In the genomic region with DNA sequence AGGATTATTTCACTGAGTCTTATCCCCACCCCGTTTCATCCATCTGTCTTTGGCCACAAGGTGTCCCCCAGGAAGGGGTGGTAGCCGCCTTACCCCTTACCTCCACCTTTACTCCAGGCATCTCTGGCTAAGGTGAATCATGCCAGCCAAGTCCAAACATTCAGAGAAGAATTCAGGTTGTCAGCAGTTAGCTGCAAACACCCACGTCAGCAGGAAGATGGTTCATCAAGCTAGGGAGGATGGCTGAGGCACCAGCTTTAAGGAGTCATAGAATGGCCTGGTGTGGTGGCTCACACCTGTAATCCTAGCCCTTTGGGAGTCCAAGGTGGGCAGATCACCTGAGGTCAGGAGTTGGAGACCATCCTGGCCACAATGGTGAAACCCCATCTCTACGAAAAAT, we compare ENCODE assay signal across 29 cellular contexts.
"Had no signal": no experiment of that assay in that cellular context is flagged by ENCODE, and none has a peak within 500 bp of the region (broad histone marks: within the 10 kb centered on the region; RNA-seq: fewer than 3 reads in every experiment).

No MANE protein-coding gene starts in this region.

- H3K79me2 ChIP-seq: parathyroid adenoma had no signal

- H3K27ac ChIP-seq: neutrophil, ovary, parathyroid adenoma, skin epidermis, spleen, suprapubic skin, testis, tibial artery, transverse colon, upper lobe of right lung, vagina had no signal

- ATAC-seq: naive thymus-derived CD8-positive, alpha-beta T cell; natural killer cell treated with Interleukin-12 subunit alpha and Interleukin-12 subunit beta and Interleukin-15 and Interleukin-18, amount 100 ng/mL, for 72 hours; psoas muscle; right cardiac atrium; sciatic nerve; stimulated activated memory B cell treated with anti-CD40 and anti-IgM and Interleukin-4, amounts not matched to agents 10 μg/mL and 1 μg/mL and 100 μg/mL, for 72 hours; stimulated activated naive CD8-positive, alpha-beta T cell treated with anti-CD3 and anti-CD28 coated beads, Interleukin-15, amount 100 ng/mL, for 72 hours; stimulated activated naive CD8-positive, alpha-beta T cell treated with anti-CD3 and anti-CD28 coated beads, Interleukin-15, Interleukin-2, amounts not matched to agents 100 U/mL and 50 U/mL, for 24 hours; upper lobe of right lung had no signal

- H3K36me3 ChIP-seq: neutrophil, ovary, spleen, suprapubic skin, tibial artery, transverse colon, upper lobe of right lung, vagina had no signal

- H3K9me3 ChIP-seq: neutrophil, ovary, psoas muscle, suprapubic skin, testis, tibial artery, upper lobe of right lung, vagina had no signal

- DNase-seq: naive B cell; naive thymus-derived CD8-positive, alpha-beta T cell; nephron progenitor cell; ovary; psoas muscle; right cardiac atrium; spleen; stimulated activated CD4-positive, alpha-beta T cell treated with anti-CD3 and anti-CD28 coated beads, Interleukin-12 subunit alpha, Interleukin-12 subunit beta, amount 100 ng/mL, for 4 hours; stimulated activated CD4-positive, alpha-beta T cell treated with anti-CD3 and anti-CD28 coated beads, Interleukin-1b, Interleukin-23, amount 100 ng/mL, for 48 hours; stimulated activated CD4-positive, alpha-beta T cell treated with anti-CD3 and anti-CD28 coated beads, Interleukin-4, amount 100 ng/mL, for 1 hour; stimulated activated CD4-positive, alpha-beta T cell treated with anti-CD3 and anti-CD28 coated beads, Interleukin-4, amount 100 ng/mL, for 4 hours; stimulated activated CD8-positive, alpha-beta memory T cell treated with anti-CD3 and anti-CD28 coated beads, Interleukin-4, amount 100 ng/mL, for 48 hours; stimulated activated naive CD4-positive, alpha-beta T cell; stimulated activated naive CD8-positive, alpha-beta T cell treated with anti-CD3 and anti-CD28 coated beads, Interleukin-15, amount 100 ng/mL, for 72 hours; stimulated activated naive CD8-positive, alpha-beta T cell treated with anti-CD3 and anti-CD28 coated beads, Interleukin-15, Interleukin-2, amounts not matched to agents 100 U/mL and 50 U/mL, for 24 hours; substantia nigra; testis; tibial artery; transverse colon; upper lobe of right lung had no signal

- H2AFZ ChIP-seq: parathyroid adenoma had no signal

- H3K4me1 ChIP-seq: parathyroid adenoma, spleen, suprapubic skin, testis, tibial artery, transverse colon, upper lobe of right lung, vagina had no signal

- H3K27me3 ChIP-seq: neutrophil, ovary, spleen, testis, tibial artery, transverse colon, upper lobe of right lung, vagina had no signal

- H3K4me2 ChIP-seq: smooth muscle cell had no signal

- H3K9ac ChIP-seq: parathyroid adenoma had no signal

- H3K4me3 ChIP-seq: ovary, psoas muscle, skin epidermis, smooth muscle cell, spleen, suprapubic skin, testis, tibial artery, transverse colon, upper lobe of right lung, vagina had no signal
